In genomic region chr18:58831610-58832009, GRCh38 we compare ENCODE assay signal across 19 cellular contexts. TPM values are rescaled to one million over a fixed set of nuclear protein-coding genes. Genes with fewer than 3 reads are reported as not detected.
DNase-seq lines count a peak whose midpoint lies in the region.
"Had no signal": no experiment of that assay in that cellular context is flagged by ENCODE, and none has a peak within 500 bp of the region (broad histone marks: within the 10 kb centered on the region; RNA-seq: fewer than 3 reads in every experiment).

No MANE protein-coding gene starts in this region.

- no peak overlapping the region for H3K4me3 ChIP-seq in MG63
- no peak overlapping the region for H3K4me3 ChIP-seq in mesendoderm (ENCODE audit: low read length)
- H3K4me3 ChIP-seq: gastrocnemius medialis, neural progenitor cell, right atrium auricular region, testis had no signal

- no peaks in the 10 kb centered on the region for H3K79me1 ChIP-seq in mesendoderm (ENCODE audit: low read length)

- no peak overlapping the region for H3K23ac ChIP-seq in mesendoderm (ENCODE audit: low read length)

- DNase-seq in COLO829 (ENCODE audit: low spot score) (peak; percentile 25), MG63 (peak; percentile 33), dedifferentiated amniotic fluid mesenchymal stem cell (ENCODE audit: extremely low spot score) (peak; percentile 21), mesendoderm (no peak), NCI-H146 (lab: John Stamatoyannopoulos, UW) (no peak), DMS153 treated with DMSO at 0.1 percent for 48 hours (lab: John Stamatoyannopoulos, UW; ENCODE audit: unreplicated experiment) (no peak)
- DNase-seq in stimulated activated CD4-positive, alpha-beta T cell treated with anti-CD3 and anti-CD28 coated beads, Interleukin-4, amount 100 ng/mL, for 24 hours = no peak
- DNase-seq in activated CD8-positive, alpha-beta memory T cell treated with anti-CD3 and anti-CD28 coated beads, Interleukin-2, amount 50 U/mL, for 4 hours = no peak
- DNase-seq: activated CD4-positive, alpha-beta T cell treated with anti-CD3 and anti-CD28 coated beads, Interleukin-2, amount 50 U/mL, for 48 hours; anterior cingulate cortex; Calu3; gastrocnemius medialis; KG1; NCI-H1436; NCI-H345; stimulated activated CD4-positive, alpha-beta T cell treated with anti-CD3 and anti-CD28 coated beads, Interleukin-2, amount 100 ng/mL, for 24 hours; testis had no signal

- H3K9me3 ChIP-seq in MG63 = no peaks in the 10 kb centered on the region
- H3K9me3 ChIP-seq: gastrocnemius medialis, right atrium auricular region, testis had no signal

- H3K56ac ChIP-seq in mesendoderm (ENCODE audit: low read length) = no peak overlapping the region

- H3K27me3 ChIP-seq in MG63 (no peaks in the 10 kb centered on the region), mesendoderm (ENCODE audit: insufficient read depth, low read length, poor library complexity) (no peaks in the 10 kb centered on the region)
- H3K27me3 ChIP-seq: gastrocnemius medialis, neural progenitor cell, right atrium auricular region, testis had no signal

- WGBS in mesendoderm (ENCODE audit: extremely low coverage, insufficient coverage, low lambda C conversion rate) = no CpG with 5 or more reads among the region's 2 CpGs

- H2BK5ac ChIP-seq in mesendoderm (ENCODE audit: low read length) = no peak overlapping the region

- H3K18ac ChIP-seq in mesendoderm (ENCODE audit: low read length) = peak overlapping the region; percentile 85

- H3K36me3 ChIP-seq in MG63 (no peaks in the 10 kb centered on the region), mesendoderm (ENCODE audit: control insufficient read depth, insufficient read depth, low read length) (no peaks in the 10 kb centered on the region)
- H3K36me3 ChIP-seq: gastrocnemius medialis, neural progenitor cell, right atrium auricular region had no signal

- peak overlapping the region; percentile 22 for H2BK15ac ChIP-seq in mesendoderm (replicated peaks; ENCODE audit: low read depth)

- H3K4me1 ChIP-seq in mesendoderm (ENCODE audit: control insufficient read depth, low read depth, low read length) = no peaks in the 10 kb centered on the region
- H3K4me1 ChIP-seq: neural progenitor cell, right atrium auricular region had no signal

- H3K9ac ChIP-seq in mesendoderm (ENCODE audit: low read length) = no peak overlapping the region
- H3K9ac ChIP-seq: neural progenitor cell had no signal

- no peak overlapping the region for H2AK5ac ChIP-seq in mesendoderm (ENCODE audit: low read length)

- H4K5ac ChIP-seq in mesendoderm (ENCODE audit: low read length) = no peak overlapping the region

- H3K4me2 ChIP-seq in mesendoderm (ENCODE audit: low read length) = no peak overlapping the region
- H3K4me2 ChIP-seq: neural progenitor cell had no signal

- H3K27ac ChIP-seq in mesendoderm (ENCODE audit: low read depth, low read length) = no peak overlapping the region
- H3K27ac ChIP-seq: gastrocnemius medialis, neural progenitor cell, right atrium auricular region, testis had no signal

- no peak overlapping the region for H3K4ac ChIP-seq in mesendoderm (ENCODE audit: low read depth, low read length)

- H2BK120ac ChIP-seq in mesendoderm (ENCODE audit: low read depth, low read length) = no peak overlapping the region

- H3K79me2 ChIP-seq in mesendoderm (ENCODE audit: control insufficient read depth, insufficient read depth, low read length) = no peaks in the 10 kb centered on the region

- no peak overlapping the region for H4K8ac ChIP-seq in mesendoderm (ENCODE audit: low read depth, low read length)

RNA-seq across cellular contexts. Expression of gene ZNF532, which starts 33.1 kb away (rescaled TPM):
- 18.6 and 20.2 TPM in 2 replicates for total RNA-seq in MG63 (2014; rRNA removed; shearing (Covaris generic); ENCODE audit: low replicate concordance)
- polyA plus RNA-seq in mesendoderm (2013, experiment 1 of 2) = 91.0 TPM
- polyA plus RNA-seq in mesendoderm (2013, experiment 2 of 2) = 94.4 TPM

Comparison
In these comparisons a context has a peak if more than half of its experiments do, and no peak if none do; other contexts are left out.
1. DNase-seq: peak in COLO829 (single experiment), MG63 (single experiment) and dedifferentiated amniotic fluid mesenchymal stem cell (single experiment); none in mesendoderm (single experiment), NCI-H146 (single experiment), DMS153 treated with DMSO at 0.1 percent for 48 hours (single experiment), stimulated activated CD4-positive, alpha-beta T cell treated with anti-CD3 and anti-CD28 coated beads, Interleukin-4, amount 100 ng/mL, for 24 hours (single experiment) and activated CD8-positive, alpha-beta memory T cell treated with anti-CD3 and anti-CD28 coated beads, Interleukin-2, amount 50 U/mL, for 4 hours (single experiment).